ENCODE assay signal across 1 cellular context in genomic region chr14:60665178-60665555, GRCh38.
TF ChIP-seq lines count a peak whose summit lies in the region.

No MANE protein-coding gene starts in this region.

TF ChIP-seq in IMR-90, 13 proteins besides CTCF, POLR2A, EP300 and RAD21:
- TF ChIP-seq NFE2L2 (IDR thresholded peaks at IDR 0.05; ENCODE audit: low read depth, low read length) (no peak), BHLHE40 (IDR thresholded peaks at IDR 0.05; ENCODE audit: low read depth, low read length) (no peak), MAFK (IDR thresholded peaks at IDR 0.05; ENCODE audit: low read depth, low read length) (no peak), MAZ (IDR thresholded peaks at IDR 0.05; ENCODE audit: borderline replicate concordance, low read depth, low read length) (no peak), FOS (IDR thresholded peaks at IDR 0.05; ENCODE audit: low read depth, low read length) (no peak), USF2 (IDR thresholded peaks at IDR 0.05; ENCODE audit: low read depth, low read length) (no peak)
